Comparison of ENCODE assay signal across 9 cellular contexts in genomic region chr4:154928640-154929257, GRCh38.
DNase-seq lines count a peak whose midpoint lies in the region; ATAC-seq, FAIRE-seq and TF ChIP-seq lines count a peak whose summit lies in the region.
"Had no signal": no experiment of that assay in that cellular context is flagged by ENCODE, and none has a peak within 500 bp of the region (broad histone marks: within the 10 kb centered on the region; RNA-seq: fewer than 3 reads in every experiment).

No MANE protein-coding gene starts in this region.

- H3K4me1 Mint-ChIP-seq in CD14-positive monocyte: no peaks in the 10 kb centered on the region

- H3K27ac Mint-ChIP-seq in CD14-positive monocyte: no peak overlapping the region

- no peak overlapping the region for H3K27ac ChIP-seq in GM12878 (ENCODE audit: control insufficient read depth, insufficient read depth)

- no peak overlapping the region for H2AFZ ChIP-seq in GM12878 (ENCODE audit: control insufficient read depth, low read depth, low read length)

- intact Hi-C loops in GM12878 (cut with micrococcal nuclease; ENCODE audit: unreplicated experiment): no loop called here
- intact Hi-C loops in CD14-positive monocyte (cut with micrococcal nuclease): no loop called here

- no peaks in the 10 kb centered on the region; the same call in 2 of the 3 replicates for H3K9me3 ChIP-seq in GM12878 (replicated peaks; ENCODE audit: control insufficient read depth, insufficient read depth, low read length)

- FAIRE-seq in GM12878 (lab: Jason Lieb, UNC): no peak

- TF ChIP-seq POLR2A in GM12878 (IDR thresholded peaks at IDR 0.05; ENCODE audit: low read depth, low read length): no peak

- RAD21 ChIA-PET in GM12878 (lab: Charles Lee; ENCODE audit: unreplicated experiment): no interaction called here

- H3K4me3 Mint-ChIP-seq in CD14-positive monocyte: no peak overlapping the region

- POLR2A ChIA-PET in GM12878 (lab: Charles Lee): no interaction called here

- TF ChIP-seq CTCF in HFF-Myc (IDR thresholded peaks at IDR 0.05; ENCODE audit: low read depth, low read length, missing control alignments): peak; percentile 52
- TF ChIP-seq CTCF in GM12878 (IDR thresholded peaks at IDR 0.05 in 2 of 3, conservative IDR thresholded peaks at IDR 0.05 in 1 of 3; ENCODE audit: control insufficient read depth in 2 of 3, extremely low read depth in 1 of 3, insufficient read depth in 1 of 3, low read depth in 3 of 3, low read length in 3 of 3): no peak; a peak in 1 of 6 replicates
- TF ChIP-seq CTCF in kidney epithelial cell (IDR thresholded peaks at IDR 0.05; ENCODE audit: insufficient read depth, low read length, poor library complexity, severe bottlenecking): peak; percentile 68
- no peak for TF ChIP-seq CTCF in CD14-positive monocyte (IDR thresholded peaks at IDR 0.05)

- no peaks in the 10 kb centered on the region for H3K27me3 Mint-ChIP-seq in CD14-positive monocyte (ENCODE audit: low read depth in 3 of 3)

- no peak for ATAC-seq in GM12878
- ATAC-seq in HG03378 (IDR thresholded peaks at IDR 0.05; ENCODE audit: unreplicated experiment): no peak
- ATAC-seq: activated CD4-positive, CD25-positive, alpha-beta regulatory T cell treated with anti-CD3 and anti-CD28 coated beads, Interleukin-2, amount 50 U/mL, for 24 hours had no signal

- H3K4me2 ChIP-seq in GM12878 (ENCODE audit: control insufficient read depth, insufficient read depth): no peak overlapping the region

- no peaks in the 10 kb centered on the region for H3K79me2 ChIP-seq in GM12878 (ENCODE audit: control insufficient read depth, insufficient read depth, low read length)

- no peak overlapping the region for H3K9ac ChIP-seq in GM12878 (ENCODE audit: control insufficient read depth, insufficient read depth, low read length)

- 21% methylated on average over 6 of the region's 6 CpGs for WGBS in GM12878 (ENCODE audit: insufficient coverage, insufficient replicate concordance, low lambda C conversion rate, missing lambda C conversion rate)

- H4K20me1 ChIP-seq in GM12878 (ENCODE audit: control insufficient read depth, insufficient read depth): no peaks in the 10 kb centered on the region

- BruUV-seq in GM12878 (replicated peaks; lab: Mats Ljungman, UMichigan): no TSS peak

- no peaks in the 10 kb centered on the region for H3K36me3 Mint-ChIP-seq in CD14-positive monocyte

- H3K4me3 ChIP-seq in HFF-Myc (replicated peaks; ENCODE audit: low read depth, low read length): no peak overlapping the region
- no peak overlapping the region for H3K4me3 ChIP-seq in GM12878
- H3K4me3 ChIP-seq in kidney epithelial cell (ENCODE audit: low read depth, low read length): no peak overlapping the region

- CTCF ChIA-PET in GM12878 (lab: Yijun Ruan, JAX): no interaction called here

- peaks cover 0 to 12% (median 6%) of the 10 kb centered on the region in 7 donors for H3K9me3 Mint-ChIP-seq in CD14-positive monocyte

- TF ChIP-seq RAD21 in GM12878 (IDR thresholded peaks at IDR 0.05; ENCODE audit: insufficient read depth, low read depth, low read length): 0 out of 2 replicates have a peak, but pooled peaks have one; percentile 27

- peak; percentile 32 for DNase-seq in AG08396 (ENCODE audit: low spot score)
- peak; percentile 14 for DNase-seq in HFF-Myc (ENCODE audit: extremely low read depth, low read depth)
- DNase-seq in GM12878 (ENCODE audit: low read depth, low spot score): no peak
- peak; percentile 10 for DNase-seq in kidney epithelial cell (ENCODE audit: low read depth)
- DNase-seq in NCI-H526 treated with DMSO at 0.1 percent for 48 hours (lab: John Stamatoyannopoulos, UW): no peak
- no peak for DNase-seq in CD14-positive monocyte (ENCODE audit: low spot score)
- no peak for DNase-seq in NCI-H446 treated with DMSO at 0.1 percent for 48 hours (lab: John Stamatoyannopoulos, UW)

- H3K27me3 ChIP-seq in GM12878 (replicated peaks in 1 of 2; ENCODE audit: control insufficient read depth in 2 of 2, insufficient read depth in 2 of 2, low read length in 1 of 2) (no peaks in the 10 kb centered on the region; a peak in 1 of 4 replicates), kidney epithelial cell (ENCODE audit: control insufficient read depth, insufficient read depth, low read length) (no peaks in the 10 kb centered on the region)

- in situ Hi-C loops in GM12878 (cut with MboI): no loop called here

- H3K36me3 ChIP-seq in GM12878 (ENCODE audit: control insufficient read depth in 2 of 2, insufficient read depth in 2 of 2, low read length in 1 of 2): no peaks in the 10 kb centered on the region
- no peaks in the 10 kb centered on the region for H3K36me3 ChIP-seq in kidney epithelial cell (ENCODE audit: control insufficient read depth, insufficient read depth, low read length)

- SMC1A ChIA-PET in GM12878 (lab: Charles Lee; ENCODE audit: uncharacterized antibody, unreplicated experiment): interaction anchor here (1.0 kb wide), 1 partner anchor 11 kb away, joined by 3 read pairs; no protein-coding TSS in a partner anchor

- TF ChIP-seq EP300 in GM12878 (IDR thresholded peaks at IDR 0.05; ENCODE audit: borderline replicate concordance in 1 of 2, control insufficient read depth in 1 of 2, low read depth in 2 of 2, low read length in 2 of 2): no peak

- no peaks in the 10 kb centered on the region for H3K4me1 ChIP-seq in GM12878 (ENCODE audit: control insufficient read depth, insufficient read depth, low read length)

TF ChIP-seq in GM12878, 131 proteins besides CTCF, POLR2A, EP300 and RAD21:
- TF ChIP-seq FOXM1 (IDR thresholded peaks at IDR 0.05; ENCODE audit: low read depth, low read length) (no peak), ZNF24 (IDR thresholded peaks at IDR 0.05) (no peak), NKRF (conservative IDR thresholded peaks at IDR 0.05) (no peak), ZNF622 (IDR thresholded peaks at IDR 0.05) (no peak)
- TF ChIP-seq, protein P1, sequence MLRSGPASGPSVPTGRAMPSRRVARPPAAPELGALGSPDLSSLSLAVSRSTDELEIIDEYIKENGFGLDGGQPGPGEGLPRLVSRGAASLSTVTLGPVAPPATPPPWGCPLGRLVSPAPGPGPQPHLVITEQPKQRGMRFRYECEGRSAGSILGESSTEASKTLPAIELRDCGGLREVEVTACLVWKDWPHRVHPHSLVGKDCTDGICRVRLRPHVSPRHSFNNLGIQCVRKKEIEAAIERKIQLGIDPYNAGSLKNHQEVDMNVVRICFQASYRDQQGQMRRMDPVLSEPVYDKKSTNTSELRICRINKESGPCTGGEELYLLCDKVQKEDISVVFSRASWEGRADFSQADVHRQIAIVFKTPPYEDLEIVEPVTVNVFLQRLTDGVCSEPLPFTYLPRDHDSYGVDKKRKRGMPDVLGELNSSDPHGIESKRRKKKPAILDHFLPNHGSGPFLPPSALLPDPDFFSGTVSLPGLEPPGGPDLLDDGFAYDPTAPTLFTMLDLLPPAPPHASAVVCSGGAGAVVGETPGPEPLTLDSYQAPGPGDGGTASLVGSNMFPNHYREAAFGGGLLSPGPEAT (IDR thresholded peaks at IDR 0.05; ENCODE audit: low read depth): no peak

Comparison
In these comparisons a context has a peak if more than half of its experiments do, and no peak if none do; other contexts are left out.
1. DNase-seq: peak in AG08396 (single experiment), HFF-Myc (single experiment) and kidney epithelial cell (single experiment); none in GM12878 (single experiment), NCI-H526 treated with DMSO at 0.1 percent for 48 hours (single experiment), CD14-positive monocyte (single experiment) and NCI-H446 treated with DMSO at 0.1 percent for 48 hours (single experiment).
2. CTCF ChIP-seq: peak in HFF-Myc (single experiment) and kidney epithelial cell (single experiment); none in GM12878 (0 of 3) and CD14-positive monocyte (single experiment).